10 cellular contexts compared by ENCODE assay signal in genomic region chr4:37758226-37758625, GRCh38.
DNase-seq lines count a peak whose midpoint lies in the region; ATAC-seq and TF ChIP-seq lines count a peak whose summit lies in the region.
"Had no signal": no experiment of that assay in that cellular context is flagged by ENCODE, and none has a peak within 500 bp of the region (broad histone marks: within the 10 kb centered on the region; RNA-seq: fewer than 3 reads in every experiment).

No MANE protein-coding gene starts in this region.

- no peak for TF ChIP-seq CTCF in AG09309 (IDR thresholded peaks at IDR 0.05; ENCODE audit: control insufficient read depth, insufficient read depth, low read depth, low read length, missing control alignments)

- peaks cover 16% of the 10 kb centered on the region for H3K4me1 Mint-ChIP-seq in memory B cell

- DNase-seq in AG09309 (ENCODE audit: low read depth) = peak; percentile 33
- DNase-seq in LHCN-M2 (ENCODE audit: low read depth) = peak; percentile 49
- DNase-seq in dermis microvascular lymphatic vessel endothelial cell (ENCODE audit: low read depth in 2 of 2) = peak; percentile 40 to 59
- no peak for DNase-seq in memory B cell (ENCODE audit: low spot score in 2 of 2)
- DNase-seq in NCI-H524 treated with DMSO at 0.1 percent for 48 hours (lab: John Stamatoyannopoulos, UW) = no peak
- no peak for DNase-seq in NCI-H1417 (lab: John Stamatoyannopoulos, UW)
- DNase-seq in HuH-7.5 (ENCODE audit: low spot score) = no peak
- DNase-seq: cerebellar nuclear complex, NCI-H446 had no signal

- ATAC-seq in memory B cell (ENCODE audit: low read depth) = peak; percentile 70
- ATAC-seq in GM19397 (IDR thresholded peaks at IDR 0.05; ENCODE audit: unreplicated experiment) = no peak

- H3K9me3 Mint-ChIP-seq in memory B cell = no peaks in the 10 kb centered on the region

- no peak overlapping the region for H3K4me3 Mint-ChIP-seq in memory B cell

- no peak overlapping the region for H3K4me3 ChIP-seq in AG09309 (ENCODE audit: control insufficient read depth, low read depth, low read length)

- no peaks in the 10 kb centered on the region for H3K36me3 Mint-ChIP-seq in memory B cell

- H3K27ac Mint-ChIP-seq in memory B cell = peak overlapping the region; percentile 6

- H3K27me3 Mint-ChIP-seq in memory B cell = no peaks in the 10 kb centered on the region

Comparison
In these comparisons a context has a peak if more than half of its experiments do, and no peak if none do; other contexts are left out.
1. DNase-seq: peak in AG09309 (single experiment), LHCN-M2 (single experiment) and dermis microvascular lymphatic vessel endothelial cell (2 of 2); none in memory B cell (0 of 2), NCI-H524 treated with DMSO at 0.1 percent for 48 hours (single experiment), NCI-H1417 (0 of 3) and HuH-7.5 (single experiment).